14 cellular contexts compared by ENCODE assay signal in genomic region chr5:130166839-130167490, GRCh38.
A peak's percentile ranks its signal among the peaks of the same experiment; 100 is the strongest.
DNase-seq lines count a peak whose midpoint lies in the region; TF ChIP-seq lines count a peak whose summit lies in the region.
"Had no signal": no experiment of that assay in that cellular context is flagged by ENCODE, and none has a peak within 500 bp of the region (broad histone marks: within the 10 kb centered on the region; RNA-seq: fewer than 3 reads in every experiment).

No MANE protein-coding gene starts in this region.

- H3K27me3 Mint-ChIP-seq in nephron (ENCODE audit: low read depth): no peaks in the 10 kb centered on the region

- H3K36me3 ChIP-seq in hepatocyte (replicated peaks; ENCODE audit: insufficient read depth, low read depth): no peaks in the 10 kb centered on the region

- peaks cover 13% of the 10 kb centered on the region for H3K4me1 ChIP-seq in hepatocyte (ENCODE audit: insufficient read depth)

- peaks cover 11% of the 10 kb centered on the region for H3K4me1 Mint-ChIP-seq in nephron

- H3K79me2 ChIP-seq in hepatocyte: no peaks in the 10 kb centered on the region

- no peak overlapping the region for H3K4me3 ChIP-seq in hepatocyte
- H3K4me3 ChIP-seq: K562 had no signal

- no peak for DNase-seq in HEK293T (ENCODE audit: extremely low spot score)
- DNase-seq in NCI-H748 (lab: John Stamatoyannopoulos, UW; ENCODE audit: unreplicated experiment): peak; percentile 77
- no peak for DNase-seq in hepatocyte (ENCODE audit: low spot score)
- DNase-seq in cerebellum (ENCODE audit: low spot score): no peak
- no peak for DNase-seq in activated naive CD4-positive, alpha-beta T cell treated with anti-CD3 and anti-CD28 coated beads, Interleukin-2, amount 50 U/mL, for 16 hours
- no peak for DNase-seq in SHP77 treated with DMSO at 0.1 percent for 48 hours (lab: John Stamatoyannopoulos, UW)
- DNase-seq: CD8-positive, alpha-beta T cell; DMS79 treated with DMSO at 0.1 percent for 48 hours; GDM1; NCI-H2227 treated with DMSO at 0.1 percent for 48 hours; NCI-H526 treated with DMSO at 0.1 percent for 48 hours; SIG-M5 had no signal

- H3K9me3 ChIP-seq in hepatocyte (ENCODE audit: low read depth): no peaks in the 10 kb centered on the region

- H3K27ac ChIP-seq in hepatocyte: peak overlapping the region; percentile 35

- peak overlapping the region; percentile 24 for H2AFZ ChIP-seq in hepatocyte

- H4K20me1 ChIP-seq in hepatocyte (ENCODE audit: insufficient read depth, poor library complexity, severe bottlenecking): no peaks in the 10 kb centered on the region

- peak overlapping the region; percentile 24 for H3K4me2 ChIP-seq in hepatocyte

- H3K27me3 ChIP-seq in hepatocyte: no peaks in the 10 kb centered on the region

- TF ChIP-seq CTCF in hepatocyte (IDR thresholded peaks at IDR 0.05; ENCODE audit: poor library complexity): no peak
- no peak for TF ChIP-seq CTCF in nephron (IDR thresholded peaks at IDR 0.05; ENCODE audit: unreplicated experiment in 3 of 3)

- H3K27ac Mint-ChIP-seq in nephron: peak overlapping the region; percentile 6 to 15 (median 11)
- H3K27ac Mint-ChIP-seq: CD8-positive, alpha-beta T cell had no signal

- 7% methylated on average over 1 of the region's 1 CpG for WGBS in hepatocyte (ENCODE audit: low lambda C conversion rate, missing lambda C conversion rate)

- CTCF ChIA-PET in HEK293T (lab: Yijun Ruan, JAX): no interaction called here

- no peaks in the 10 kb centered on the region for H3K36me3 Mint-ChIP-seq in nephron (ENCODE audit: low read depth)
- H3K36me3 Mint-ChIP-seq: CD8-positive, alpha-beta T cell had no signal

- no peak overlapping the region for H3K4me3 Mint-ChIP-seq in nephron
- H3K4me3 Mint-ChIP-seq: CD8-positive, alpha-beta T cell had no signal

- POLR2A ChIA-PET in HEK293T (lab: Yijun Ruan, JAX): no interaction called here

- H3K9me2 ChIP-seq in hepatocyte (replicated peaks; ENCODE audit: insufficient read depth): no peaks in the 10 kb centered on the region

- H3K9me3 Mint-ChIP-seq in nephron: no peaks in the 10 kb centered on the region
- H3K9me3 Mint-ChIP-seq: CD8-positive, alpha-beta T cell had no signal

TF ChIP-seq in HEK293T, 16 proteins besides CTCF, POLR2A, EP300 and RAD21:
- no peak for TF ChIP-seq BHLHE40 (IDR thresholded peaks at IDR 0.05; ENCODE audit: borderline replicate concordance)
- TF ChIP-seq, protein P1, sequence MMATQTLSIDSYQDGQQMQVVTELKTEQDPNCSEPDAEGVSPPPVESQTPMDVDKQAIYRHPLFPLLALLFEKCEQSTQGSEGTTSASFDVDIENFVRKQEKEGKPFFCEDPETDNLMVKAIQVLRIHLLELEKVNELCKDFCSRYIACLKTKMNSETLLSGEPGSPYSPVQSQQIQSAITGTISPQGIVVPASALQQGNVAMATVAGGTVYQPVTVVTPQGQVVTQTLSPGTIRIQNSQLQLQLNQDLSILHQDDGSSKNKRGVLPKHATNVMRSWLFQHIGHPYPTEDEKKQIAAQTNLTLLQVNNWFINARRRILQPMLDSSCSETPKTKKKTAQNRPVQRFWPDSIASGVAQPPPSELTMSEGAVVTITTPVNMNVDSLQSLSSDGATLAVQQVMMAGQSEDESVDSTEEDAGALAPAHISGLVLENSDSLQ (IDR thresholded peaks at IDR 0.05): peak; percentile 11; the same call in 1 of the 2 replicates
